In the genomic region with DNA sequence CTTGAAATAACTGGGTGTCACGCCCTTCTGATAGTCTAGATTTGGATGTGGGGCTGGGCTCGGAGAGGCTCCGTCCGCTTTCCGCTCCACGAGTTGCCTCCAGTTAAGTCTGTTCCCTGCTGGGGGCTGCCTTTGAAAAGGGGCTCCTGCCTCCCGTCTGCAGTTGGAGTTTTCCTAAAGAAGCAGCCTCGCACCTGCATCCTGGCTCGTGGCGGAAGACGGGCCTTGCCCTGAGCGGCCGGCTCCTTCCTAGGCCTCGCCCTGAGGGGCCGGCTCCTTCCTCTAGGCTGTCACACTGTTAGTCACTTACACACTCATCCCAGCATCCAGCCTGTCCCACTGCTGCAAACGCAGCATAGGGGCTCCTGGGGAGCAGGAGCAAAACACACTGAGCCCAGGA, we compare ENCODE assay signal across 26 cellular contexts.
"Had no signal": no experiment of that assay in that cellular context is flagged by ENCODE, and none has a peak within 500 bp of the region (broad histone marks: within the 10 kb centered on the region; RNA-seq: fewer than 3 reads in every experiment).

No MANE protein-coding gene starts in this region.

- H3K4me3 ChIP-seq: colonic mucosa, esophagus squamous epithelium, heart right ventricle, pancreas, right lobe of liver, suprapubic skin, transverse colon, vagina had no signal

- H3K36me3 ChIP-seq: colonic mucosa, esophagus squamous epithelium, neutrophil, pancreas, right lobe of liver, suprapubic skin, transverse colon, vagina had no signal

- DNase-seq: colonic mucosa; dermis blood vessel endothelial cell; effector memory CD4-positive, alpha-beta T cell; erythroblast; esophagus squamous epithelium; foreskin melanocyte; glutamatergic neuron; heart right ventricle; hypothalamus; kidney; mesenchymal stem cell; midbrain; natural killer cell; pancreas; right lobe of liver; small intestine; stimulated activated CD4-positive, alpha-beta T cell treated with anti-CD3 and anti-CD28 coated beads, Interleukin-15, amount 100 ng/mL, for 24 hours; stimulated activated CD4-positive, alpha-beta T cell treated with anti-CD3 and anti-CD28 coated beads, Interleukin-2, amount 100 ng/mL, for 48 hours; stimulated activated naive B cell treated with anti-CD40 and anti-IgM and Interleukin-4, amounts not matched to agents 10 μg/mL and 1 μg/mL and 100 μg/mL, for 72 hours; transverse colon had no signal

- H3K4me3 Mint-ChIP-seq: natural killer cell; stimulated activated naive B cell treated with anti-CD40 and anti-IgM and Interleukin-4, amounts not matched to agents 10 μg/mL and 1 μg/mL and 100 μg/mL, for 72 hours; stimulated activated naive CD8-positive, alpha-beta T cell treated with anti-CD3 and anti-CD28 coated beads, Interleukin-15, Interleukin-2, amounts not matched to agents 100 ng/mL and 50 ng/mL, for 24 hours had no signal

- H3K27me3 Mint-ChIP-seq: stimulated activated naive B cell treated with anti-CD40 and anti-IgM and Interleukin-4, amounts not matched to agents 10 μg/mL and 1 μg/mL and 100 μg/mL, for 72 hours; stimulated activated naive CD8-positive, alpha-beta T cell treated with anti-CD3 and anti-CD28 coated beads, Interleukin-15, Interleukin-2, amounts not matched to agents 100 ng/mL and 50 ng/mL, for 24 hours had no signal

- H3K27ac ChIP-seq: colonic mucosa, neutrophil, pancreas, right lobe of liver, suprapubic skin, transverse colon, vagina had no signal

- H3K27me3 ChIP-seq: colonic mucosa, esophagus squamous epithelium, neutrophil, pancreas, right lobe of liver, suprapubic skin, transverse colon, vagina had no signal

- H3K36me3 Mint-ChIP-seq: natural killer cell; stimulated activated naive B cell treated with anti-CD40 and anti-IgM and Interleukin-4, amounts not matched to agents 10 μg/mL and 1 μg/mL and 100 μg/mL, for 72 hours had no signal

- ATAC-seq: heart right ventricle; left lobe of liver; natural killer cell; pancreas; right lobe of liver; stimulated activated naive B cell treated with anti-CD40 and anti-IgM and Interleukin-4, amounts not matched to agents 10 μg/mL and 1 μg/mL and 100 μg/mL, for 72 hours had no signal

- H3K9me3 Mint-ChIP-seq: natural killer cell; stimulated activated naive CD8-positive, alpha-beta T cell treated with anti-CD3 and anti-CD28 coated beads, Interleukin-15, Interleukin-2, amounts not matched to agents 100 ng/mL and 50 ng/mL, for 24 hours had no signal

- H3K4me1 ChIP-seq: colonic mucosa, esophagus squamous epithelium, pancreas, right lobe of liver, suprapubic skin, transverse colon, vagina had no signal

- H3K27ac Mint-ChIP-seq: natural killer cell; progenitor cell of endocrine pancreas; stimulated activated naive B cell treated with anti-CD40 and anti-IgM and Interleukin-4, amounts not matched to agents 10 μg/mL and 1 μg/mL and 100 μg/mL, for 72 hours; stimulated activated naive CD8-positive, alpha-beta T cell treated with anti-CD3 and anti-CD28 coated beads, Interleukin-15, Interleukin-2, amounts not matched to agents 100 ng/mL and 50 ng/mL, for 24 hours had no signal

- H3K9me3 ChIP-seq: colonic mucosa, esophagus squamous epithelium, heart right ventricle, pancreas, right lobe of liver, suprapubic skin, transverse colon, vagina had no signal

- H3K4me1 Mint-ChIP-seq: natural killer cell; stimulated activated naive B cell treated with anti-CD40 and anti-IgM and Interleukin-4, amounts not matched to agents 10 μg/mL and 1 μg/mL and 100 μg/mL, for 72 hours had no signal
